9 cellular contexts compared by ENCODE assay signal in the genomic region with DNA sequence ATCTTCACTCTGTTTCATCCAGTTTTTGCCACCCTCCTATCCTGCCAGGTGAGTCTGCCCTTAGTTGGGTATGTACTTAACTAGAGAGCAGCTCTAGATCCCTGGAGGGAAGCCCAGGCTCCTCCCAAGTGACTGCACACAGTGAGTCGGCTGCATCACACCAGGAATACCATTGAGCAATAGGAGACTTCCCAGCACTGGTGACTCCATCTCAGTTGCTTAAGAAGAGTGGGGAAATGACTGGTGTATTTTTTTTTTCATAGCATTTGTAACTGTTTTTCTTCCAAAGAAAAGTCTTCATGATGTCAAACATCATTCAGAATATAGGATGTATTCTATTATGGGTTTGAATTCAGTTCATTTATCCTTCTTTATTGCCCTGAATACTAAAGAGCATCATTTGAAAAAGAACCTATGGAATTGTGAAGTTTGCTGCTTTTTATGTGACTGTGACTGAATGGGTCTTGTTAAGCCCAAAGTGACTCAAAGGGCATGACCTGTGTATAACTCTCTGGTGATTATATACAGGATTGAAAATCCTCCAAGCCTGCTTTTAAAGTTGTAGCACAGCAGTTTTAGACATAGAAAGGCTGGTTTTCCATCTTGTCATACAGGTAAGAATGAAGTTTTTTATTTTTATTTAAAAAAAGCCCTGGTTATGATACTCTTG.
DNase-seq lines count a peak whose midpoint lies in the region; ATAC-seq and TF ChIP-seq lines count a peak whose summit lies in the region.
"Had no signal": no experiment of that assay in that cellular context is flagged by ENCODE, and none has a peak within 500 bp of the region (broad histone marks: within the 10 kb centered on the region; RNA-seq: fewer than 3 reads in every experiment).

No MANE protein-coding gene starts in this region.

- DNase-seq in NCI-H82 (lab: John Stamatoyannopoulos, UW), result peak; percentile 5
- DNase-seq in NCI-H82 treated with DMSO at 0.1 percent for 48 hours (lab: John Stamatoyannopoulos, UW; ENCODE audit: unreplicated experiment), result no peak
- DNase-seq in body of pancreas, result peak; percentile 73 to 89 (median 77)
- DNase-seq in left colon, result peak; percentile 26 to 80
- peak; percentile 88 to 95 for DNase-seq in uterus
- DNase-seq in activated CD4-positive, alpha-beta T cell treated with anti-CD3 and anti-CD28 coated beads for 36 hours, result no peak
- DNase-seq: CD8-positive, alpha-beta memory T cell had no signal

- H3K36me3 Mint-ChIP-seq in activated CD4-positive, alpha-beta T cell treated with anti-CD3 and anti-CD28 coated beads for 36 hours (ENCODE audit: low read depth), result no peaks in the 10 kb centered on the region

- TF ChIP-seq CTCF in body of pancreas (IDR thresholded peaks at IDR 0.05) (no peak), uterus (IDR thresholded peaks at IDR 0.05) (no peak)

- H3K9me3 ChIP-seq in body of pancreas (no peaks in the 10 kb centered on the region), uterus (peaks cover 0 to 4% of the 10 kb centered on the region in 2 donors)

- H3K27ac ChIP-seq in body of pancreas (peak overlapping the region in 2 of 4 donors; percentile 45 to 65), uterus (peak overlapping the region in 1 of 2 donors; percentile 63)

- H3K4me1 ChIP-seq in body of pancreas (peaks cover 20% of the 10 kb centered on the region), uterus (no peaks in the 10 kb centered on the region)

- WGBS in body of pancreas, 2 donors, result 22 to 24% methylated on average over 1 of the region's 1 CpG

- POLR2A ChIA-PET in activated CD4-positive, alpha-beta T cell treated with anti-CD3 and anti-CD28 coated beads for 36 hours (lab: Charles Lee), result no interaction called here

- H3K36me3 ChIP-seq in body of pancreas (replicated peaks in 1 of 2; ENCODE audit: insufficient read depth in 1 of 2, low read depth in 2 of 2) (no peaks in the 10 kb centered on the region), uterus (no peaks in the 10 kb centered on the region)

- no peak overlapping the region for H3K27ac Mint-ChIP-seq in activated CD4-positive, alpha-beta T cell treated with anti-CD3 and anti-CD28 coated beads for 36 hours

- H3K27me3 ChIP-seq in body of pancreas (no peaks in the 10 kb centered on the region), uterus (no peaks in the 10 kb centered on the region)

- H3K9me3 Mint-ChIP-seq in activated CD4-positive, alpha-beta T cell treated with anti-CD3 and anti-CD28 coated beads for 36 hours (ENCODE audit: low read depth), result no peaks in the 10 kb centered on the region

- H3K4me1 Mint-ChIP-seq in activated CD4-positive, alpha-beta T cell treated with anti-CD3 and anti-CD28 coated beads for 36 hours, result peaks cover 2% of the 10 kb centered on the region
- H3K4me1 Mint-ChIP-seq: CD8-positive, alpha-beta memory T cell had no signal

- H3K27me3 Mint-ChIP-seq in activated CD4-positive, alpha-beta T cell treated with anti-CD3 and anti-CD28 coated beads for 36 hours, result peaks cover 9% of the 10 kb centered on the region
- H3K27me3 Mint-ChIP-seq: CD8-positive, alpha-beta memory T cell had no signal

- intact Hi-C loops in body of pancreas (cut with DNase I), result no loop called here
- intact Hi-C loops in left colon (cut with DNase I, micrococcal nuclease), result no loop called here
- intact Hi-C loops in uterus (cut with DNase I; ENCODE audit: low total_unique reads), result no loop called here
- intact Hi-C loops in activated CD4-positive, alpha-beta T cell treated with anti-CD3 and anti-CD28 coated beads for 36 hours (cut with DNase I, micrococcal nuclease), result no loop called here

- H3K4me3 ChIP-seq in body of pancreas (no peak overlapping the region), uterus (no peak overlapping the region)

- no peak for TF ChIP-seq POLR2A in body of pancreas (IDR thresholded peaks at IDR 0.05)
- no peak for TF ChIP-seq POLR2A in uterus (IDR thresholded peaks at IDR 0.05)

- CTCF ChIA-PET in activated CD4-positive, alpha-beta T cell treated with anti-CD3 and anti-CD28 coated beads for 36 hours (lab: Charles Lee), result no interaction called here

- H3K4me3 Mint-ChIP-seq in activated CD4-positive, alpha-beta T cell treated with anti-CD3 and anti-CD28 coated beads for 36 hours, result no peak overlapping the region
- H3K4me3 Mint-ChIP-seq: CD8-positive, alpha-beta memory T cell had no signal

- ATAC-seq in body of pancreas (peak; percentile 97), left colon (peak; percentile 34), GM18870 (IDR thresholded peaks at IDR 0.05; ENCODE audit: unreplicated experiment) (no peak), HG03457 (IDR thresholded peaks at IDR 0.05; ENCODE audit: unreplicated experiment) (no peak)
- no peak for ATAC-seq in activated CD4-positive, alpha-beta T cell treated with anti-CD3 and anti-CD28 coated beads for 36 hours

Comparison
In these comparisons a context has a peak if more than half of its experiments do, and no peak if none do; other contexts are left out.
1. DNase-seq: peak in NCI-H82 (single experiment), body of pancreas (4 of 4), left colon (2 of 2) and uterus (2 of 2); none in NCI-H82 treated with DMSO at 0.1 percent for 48 hours (single experiment) and activated CD4-positive, alpha-beta T cell treated with anti-CD3 and anti-CD28 coated beads for 36 hours (single experiment).
2. ATAC-seq: peak in body of pancreas (single experiment) and left colon (single experiment); none in GM18870 (single experiment), HG03457 (single experiment) and activated CD4-positive, alpha-beta T cell treated with anti-CD3 and anti-CD28 coated beads for 36 hours (single experiment).